In the genomic region with DNA sequence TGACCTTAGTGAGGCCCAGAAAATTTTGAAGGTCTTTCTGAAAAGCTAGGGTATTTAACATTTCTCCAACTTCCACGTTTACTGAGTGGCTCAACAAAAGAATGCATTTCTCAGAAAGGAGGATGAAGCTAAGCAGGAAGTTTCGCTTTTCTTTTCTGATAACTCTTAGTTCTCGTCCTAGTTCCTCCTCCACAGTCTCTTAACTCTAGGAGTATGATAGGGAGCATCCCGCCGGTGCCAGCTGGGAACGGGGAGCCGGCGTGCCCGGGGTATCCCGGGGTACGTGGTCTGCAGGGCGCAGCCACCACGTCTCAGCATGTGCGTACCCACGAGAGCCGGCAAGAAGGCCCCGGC, we compare ENCODE assay signal across 8 cellular contexts. TPM values are rescaled to one million over a fixed set of nuclear protein-coding genes. Genes with fewer than 3 reads are reported as not detected.
DNase-seq lines count a peak whose midpoint lies in the region; ATAC-seq and TF ChIP-seq lines count a peak whose summit lies in the region.

No MANE protein-coding gene starts in this region.

- H3K27me3 ChIP-seq in cardiac muscle cell: no peaks in the 10 kb centered on the region

- DNase-seq in cardiac muscle cell (ENCODE audit: low read depth in 1 of 2, low spot score in 1 of 2) (no peak), skeletal muscle cell (ENCODE audit: low read depth) (no peak), NCI-H2029 (lab: John Stamatoyannopoulos, UW) (no peak)
- DNase-seq in activated effector memory CD4-positive, alpha-beta T cell treated with Interleukin-2 at 50 U/mL for 16 hours: no peak

- ATAC-seq in GM19025 (IDR thresholded peaks at IDR 0.05; ENCODE audit: low read depth, unreplicated experiment) (peak; percentile 18), HG02943 (IDR thresholded peaks at IDR 0.05; ENCODE audit: low read depth, unreplicated experiment) (peak; percentile 9), HG03457 (IDR thresholded peaks at IDR 0.05; ENCODE audit: unreplicated experiment) (no peak)

- H3K4me3 ChIP-seq in WI38 (ENCODE audit: low read depth, low read length) (peak overlapping the region; percentile 88), cardiac muscle cell (peak overlapping the region; percentile 61), skeletal muscle cell (ENCODE audit: low read depth, low read length) (peak overlapping the region; percentile 85)

- TF ChIP-seq CTCF in WI38 (IDR thresholded peaks at IDR 0.05; ENCODE audit: low read depth, low read length): no peak
- TF ChIP-seq CTCF in cardiac muscle cell (IDR thresholded peaks at IDR 0.05; ENCODE audit: low read depth, low read length): no peak

- H3K4me1 ChIP-seq in cardiac muscle cell (ENCODE audit: low read depth): peaks cover 17% of the 10 kb centered on the region

- no peaks in the 10 kb centered on the region for H3K9me3 ChIP-seq in cardiac muscle cell (ENCODE audit: low read depth)

- H3K27ac ChIP-seq in cardiac muscle cell: peak overlapping the region; percentile 85

- H3K36me3 ChIP-seq in cardiac muscle cell: peaks cover 12% of the 10 kb centered on the region

RNA-seq across cellular contexts. Expression of a gene that starts 0.3 kb away (rescaled TPM):
- 106 and 114 TPM in 2 replicates for total RNA-seq in cardiac muscle cell
- polyA plus RNA-seq in cardiac muscle cell: 132 and 160 TPM in 2 replicates

RNA-seq across cellular contexts. Expression of a gene that starts 0.5 kb away (rescaled TPM):
- total RNA-seq in cardiac muscle cell: 45.3 and 79.8 TPM in 2 replicates
- polyA plus RNA-seq in cardiac muscle cell: 66.6 and 85.1 TPM in 2 replicates

RNA-seq across cellular contexts. Expression of a gene that starts 24.0 kb away (rescaled TPM):
- 52.4 and 66.1 TPM in 2 replicates for total RNA-seq in cardiac muscle cell
- polyA plus RNA-seq in cardiac muscle cell: 21.6 and 23.3 TPM in 2 replicates

RNA-seq across cellular contexts. Expression of a gene that starts 29.7 kb away (rescaled TPM):
- not detected in 2 replicates for total RNA-seq in cardiac muscle cell
- 0.70 TPM in 1 of 2 replicates, not detected in the other for polyA plus RNA-seq in cardiac muscle cell

RNA-seq across cellular contexts. Expression of a gene that starts 54.1 kb away (rescaled TPM):
- total RNA-seq in cardiac muscle cell: not detected in 2 replicates
- 0.37 TPM in 1 of 2 replicates, not detected in the other for polyA plus RNA-seq in cardiac muscle cell
